Comparison of ENCODE assay signal across 8 cellular contexts in the genomic region with DNA sequence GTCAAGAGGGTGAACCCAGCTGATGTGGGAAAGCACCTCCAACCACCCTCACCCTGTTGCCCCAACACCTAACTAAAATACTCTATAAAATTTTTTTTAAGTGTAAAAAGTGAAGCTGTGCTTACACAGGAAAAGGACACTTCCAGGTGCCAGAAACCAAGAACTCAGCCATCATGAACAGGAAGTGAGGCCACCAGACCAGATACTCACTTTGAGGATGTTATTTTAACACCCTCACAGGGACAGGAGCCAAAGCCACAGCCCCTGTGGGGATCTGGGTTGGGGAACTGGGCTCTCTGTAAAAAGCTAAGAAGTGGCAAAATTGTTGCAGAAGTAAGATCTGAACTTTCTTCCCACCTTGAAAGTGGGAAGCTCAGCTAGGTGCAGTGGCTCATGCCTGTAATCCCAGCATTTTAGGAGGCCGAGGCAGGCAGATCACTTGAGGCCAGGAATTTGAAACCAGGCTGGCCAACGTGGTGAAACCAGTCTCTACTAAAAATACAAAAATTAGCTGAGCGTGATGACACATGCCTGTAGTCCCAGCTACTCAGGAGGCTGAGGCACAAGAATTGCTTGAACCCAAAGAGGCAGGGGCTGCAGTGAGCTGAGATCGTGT. TPM values are rescaled to one million over a fixed set of nuclear protein-coding genes. Genes with fewer than 3 reads are reported as not detected.
DNase-seq lines count a peak whose midpoint lies in the region; ATAC-seq and TF ChIP-seq lines count a peak whose summit lies in the region.

No MANE protein-coding gene starts in this region.

- H3K4me1 Mint-ChIP-seq in endothelial cell (ENCODE audit: unreplicated experiment), result peaks cover 16% of the 10 kb centered on the region
- peaks cover 14% of the 10 kb centered on the region for H3K4me1 Mint-ChIP-seq in progenitor cell of endocrine pancreas (ENCODE audit: low read depth)

- DNase-seq in GDM1 (lab: John Stamatoyannopoulos, UW) (peak; percentile 73), T-helper 9 cell (peak; percentile 27), fibroblast of peridontal ligament (ENCODE audit: extremely low read depth) (peak; percentile 16), HCEC 1CT (no peak), endothelial cell (ENCODE audit: low spot score) (no peak), progenitor cell of endocrine pancreas (ENCODE audit: low spot score, unreplicated experiment) (no peak)

- no peak overlapping the region for H3K4me3 Mint-ChIP-seq in endothelial cell (ENCODE audit: unreplicated experiment)
- H3K4me3 Mint-ChIP-seq in progenitor cell of endocrine pancreas (ENCODE audit: low read depth), result no peak overlapping the region

- TF ChIP-seq CTCF in endothelial cell (IDR thresholded peaks at IDR 0.05; ENCODE audit: unreplicated experiment), result no peak
- TF ChIP-seq CTCF in progenitor cell of endocrine pancreas (IDR thresholded peaks at IDR 0.05; ENCODE audit: unreplicated experiment), result no peak

- H3K36me3 Mint-ChIP-seq in endothelial cell (ENCODE audit: low read depth, unreplicated experiment) (no peaks in the 10 kb centered on the region), progenitor cell of endocrine pancreas (ENCODE audit: insufficient read depth) (no peaks in the 10 kb centered on the region)

- H3K27me3 Mint-ChIP-seq in endothelial cell (ENCODE audit: unreplicated experiment), result peaks cover 9% of the 10 kb centered on the region
- H3K27me3 Mint-ChIP-seq in progenitor cell of endocrine pancreas, result no peaks in the 10 kb centered on the region

- ATAC-seq in GM21825 (IDR thresholded peaks at IDR 0.05; ENCODE audit: unreplicated experiment) (peak; percentile 34), GM18502 (IDR thresholded peaks at IDR 0.05; ENCODE audit: poor library complexity, unreplicated experiment) (no peak)

- H3K9me3 Mint-ChIP-seq in endothelial cell (ENCODE audit: unreplicated experiment), result no peaks in the 10 kb centered on the region
- no peaks in the 10 kb centered on the region for H3K9me3 Mint-ChIP-seq in progenitor cell of endocrine pancreas (ENCODE audit: low read depth)

- H3K27ac Mint-ChIP-seq in endothelial cell (ENCODE audit: unreplicated experiment) (no peak overlapping the region), progenitor cell of endocrine pancreas (no peak overlapping the region)

RNA-seq across cellular contexts. Expression of gene RSPH14, which starts 3.8 kb away (rescaled TPM):
- total RNA-seq in endothelial cell (ENCODE audit: unreplicated experiment) (1.1 TPM), progenitor cell of endocrine pancreas (2.4 and 3.6 TPM in 2 replicates)

RNA-seq across cellular contexts. Expression of gene RAB36, which starts 7.3 kb away (rescaled TPM):
- 2.2 TPM for total RNA-seq in endothelial cell (ENCODE audit: unreplicated experiment)
- total RNA-seq in progenitor cell of endocrine pancreas, result 10.1 and 10.3 TPM in 2 replicates

RNA-seq across cellular contexts. Expression of gene BCR, which starts 42.3 kb away (rescaled TPM):
- total RNA-seq in endothelial cell (ENCODE audit: unreplicated experiment) (92.6 TPM), progenitor cell of endocrine pancreas (102 and 106 TPM in 2 replicates)

Comparison
In these comparisons a context has a peak if more than half of its experiments do, and no peak if none do; other contexts are left out.
1. DNase-seq: peak in GDM1 (single experiment), T-helper 9 cell (single experiment) and fibroblast of peridontal ligament (single experiment); none in HCEC 1CT (single experiment), endothelial cell (single experiment) and progenitor cell of endocrine pancreas (single experiment).